Comparison of ENCODE assay signal across 9 cellular contexts in the genomic region with DNA sequence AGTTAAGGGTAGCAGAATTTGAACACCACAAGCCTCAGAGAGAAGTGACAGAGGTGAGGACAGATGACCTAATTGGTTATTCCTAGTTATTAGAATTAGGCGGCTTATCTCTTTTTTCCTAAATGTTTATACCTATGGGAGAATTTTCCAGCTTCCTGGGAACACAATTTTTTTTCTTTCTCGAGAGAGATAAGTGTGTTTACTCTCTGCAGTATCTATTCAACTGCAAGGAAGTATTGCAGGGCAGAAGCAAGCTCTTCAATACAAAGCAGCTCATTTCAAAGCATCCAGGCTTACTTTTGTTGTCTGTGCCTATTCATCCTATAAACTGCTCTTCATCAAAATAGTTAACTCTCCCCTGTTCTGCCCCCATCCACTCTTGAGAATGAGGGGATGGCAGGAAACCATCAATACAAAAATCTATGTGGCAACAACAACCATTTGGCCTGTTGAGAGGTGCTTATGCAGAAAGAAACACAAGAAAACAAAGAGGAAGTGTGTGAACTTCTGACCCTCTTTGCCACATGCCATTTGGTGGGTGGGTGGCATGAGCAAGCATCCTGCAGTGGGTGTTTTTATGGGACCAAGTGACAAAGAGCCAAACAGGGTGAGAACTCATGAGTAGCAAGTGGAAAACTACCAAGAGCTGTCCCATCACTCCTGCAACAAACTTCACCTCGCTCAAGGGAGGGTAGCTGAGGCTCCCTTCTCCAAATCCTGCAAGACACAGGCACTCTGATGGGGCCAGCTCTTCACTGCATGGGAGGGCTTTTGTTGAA. TPM values are rescaled to one million over a fixed set of nuclear protein-coding genes. Genes with fewer than 3 reads are reported as not detected.
DNase-seq lines count a peak whose midpoint lies in the region; ATAC-seq and TF ChIP-seq lines count a peak whose summit lies in the region.
"Had no signal": no experiment of that assay in that cellular context is flagged by ENCODE, and none has a peak within 500 bp of the region (broad histone marks: within the 10 kb centered on the region; RNA-seq: fewer than 3 reads in every experiment).

No MANE protein-coding gene starts in this region.

- H3K36me3 ChIP-seq in HCT116 (ENCODE audit: control insufficient read depth in 1 of 2, insufficient read depth in 2 of 2, low read length in 2 of 2) (no peaks in the 10 kb centered on the region), OCI-LY3 (replicated peaks; ENCODE audit: low read depth, low read length) (peaks cover 8% of the 10 kb centered on the region)
- H3K36me3 ChIP-seq: adrenal gland had no signal

- no peak overlapping the region for H3K27ac ChIP-seq in HCT116 (ENCODE audit: low read depth, low read length)
- H3K27ac ChIP-seq in OCI-LY3 (ENCODE audit: low read length): 0 out of 2 replicates have a peak overlapping the region, but pooled peaks have one; percentile 12
- H3K27ac ChIP-seq: adrenal gland had no signal

- no peaks in the 10 kb centered on the region for H4K20me1 ChIP-seq in HCT116 (ENCODE audit: insufficient read depth)
- H4K20me1 ChIP-seq in OCI-LY3 (ENCODE audit: insufficient read depth, low read length): no peaks in the 10 kb centered on the region

- POLR2A ChIA-PET in HCT116 (lab: Charles Lee): no interaction called here

- H2AFZ ChIP-seq in HCT116 (ENCODE audit: low read depth, low read length, poor library complexity, severe bottlenecking) (peak overlapping the region; percentile 28), OCI-LY3 (ENCODE audit: low read depth, low read length) (no peak overlapping the region)

- no peak for TF ChIP-seq RAD21 in HCT116 (IDR thresholded peaks at IDR 0.05; ENCODE audit: low read depth)

- intact Hi-C loops in HCT116 (cut with micrococcal nuclease): no loop called here
- intact Hi-C loops in lower leg skin (cut with DNase I; ENCODE audit: low total_unique reads): no loop called here

- DNase-seq in HCT116 (ENCODE audit: low read depth, low spot score) (no peak), hippocampal formation (lab: John Stamatoyannopoulos, UW) (no peak), lower leg skin (ENCODE audit: low spot score in 2 of 2) (no peak), AG08396 (ENCODE audit: low spot score) (no peak)
- no peak for DNase-seq in activated naive CD4-positive, alpha-beta T cell treated with anti-CD3 and anti-CD28 coated beads, Interleukin-2, amount 50 U/mL, for 72 hours (ENCODE audit: low spot score in 2 of 2)
- DNase-seq in stimulated activated CD4-positive, alpha-beta T cell treated with anti-CD3 and anti-CD28 coated beads, Interleukin-4, amount 100 ng/mL, for 1 hour: peak; percentile 38

- H3K9me3 Mint-ChIP-seq in activated naive CD4-positive, alpha-beta T cell treated with anti-CD3 and anti-CD28 coated beads, Interleukin-2, amount 50 U/mL, for 72 hours: peaks cover 0 to 7% of the 10 kb centered on the region in 2 donors

- TF ChIP-seq CTCF in HCT116 (IDR thresholded peaks at IDR 0.05 in 2 of 3, conservative IDR thresholded peaks at IDR 0.05 in 1 of 3; ENCODE audit: borderline replicate concordance in 1 of 3, insufficient read depth in 1 of 3, low read depth in 2 of 3, low read length in 2 of 3) (no peak), OCI-LY3 (IDR thresholded peaks at IDR 0.05; ENCODE audit: low read depth, low read length) (no peak), lower leg skin (IDR thresholded peaks at IDR 0.05) (no peak)

- H3K9ac ChIP-seq in HCT116 (ENCODE audit: low read length) (no peak overlapping the region), OCI-LY3 (ENCODE audit: low read length) (no peak overlapping the region)

- H3K4me2 ChIP-seq in HCT116 (ENCODE audit: low read length): peak overlapping the region; percentile 48
- peak overlapping the region; percentile 35 for H3K4me2 ChIP-seq in OCI-LY3 (ENCODE audit: low read length)

- ATAC-seq in HCT116 (no peak), HG02588 (IDR thresholded peaks at IDR 0.05; ENCODE audit: unreplicated experiment) (no peak)
- ATAC-seq in activated naive CD4-positive, alpha-beta T cell treated with anti-CD3 and anti-CD28 coated beads, Interleukin-2, amount 50 U/mL, for 72 hours: peak; percentile 66 to 82

- H3K9me3 ChIP-seq in HCT116 (ENCODE audit: control insufficient read depth in 1 of 2, insufficient read depth in 1 of 2, low read depth in 1 of 2, low read length in 2 of 2): peaks cover 0 to 7% of the 10 kb centered on the region in 2 experiments; a peak in 1 of 4 replicates
- peaks cover 11% of the 10 kb centered on the region for H3K9me3 ChIP-seq in OCI-LY3 (ENCODE audit: insufficient read depth, low read length)
- H3K9me3 ChIP-seq: adrenal gland had no signal

- no peaks in the 10 kb centered on the region for H3K9me2 ChIP-seq in HCT116 (ENCODE audit: insufficient read depth)

- RAD21 ChIA-PET in HCT116 (lab: Charles Lee; ENCODE audit: low non-redundant PET in 1 of 2, low total read pairs in 2 of 2, uncharacterized antibody in 2 of 2, unreplicated experiment in 2 of 2): no interaction called here

- H3K27ac Mint-ChIP-seq in activated naive CD4-positive, alpha-beta T cell treated with anti-CD3 and anti-CD28 coated beads, Interleukin-2, amount 50 U/mL, for 72 hours: no peak overlapping the region

- H3K79me2 ChIP-seq in HCT116 (ENCODE audit: insufficient read depth, low read length) (no peaks in the 10 kb centered on the region), OCI-LY3 (ENCODE audit: low read length) (no peaks in the 10 kb centered on the region)

- TF ChIP-seq POLR2A in HCT116 (IDR thresholded peaks at IDR 0.05; ENCODE audit: borderline replicate concordance, extremely low read depth, insufficient read depth, insufficient read length) (no peak), lower leg skin (IDR thresholded peaks at IDR 0.05) (no peak)

- 79% methylated on average over 3 of the region's 3 CpGs for WGBS in lower leg skin, 2 donors

- no peak overlapping the region for H3K4me3 ChIP-seq in HCT116 (replicated peaks in 1 of 2; ENCODE audit: low read depth in 1 of 2, low read length in 2 of 2)
- no peak overlapping the region; the same call in 1 of the 2 replicates for H3K4me3 ChIP-seq in OCI-LY3 (ENCODE audit: low read length)
- no peak overlapping the region for H3K4me3 ChIP-seq in lower leg skin (ENCODE audit: low read depth, poor library complexity, severe bottlenecking)
- H3K4me3 ChIP-seq: adrenal gland had no signal

- no TSS peak for BruUV-seq in HCT116 (replicated peaks; lab: Mats Ljungman, UMichigan)

- H3K36me3 Mint-ChIP-seq in activated naive CD4-positive, alpha-beta T cell treated with anti-CD3 and anti-CD28 coated beads, Interleukin-2, amount 50 U/mL, for 72 hours: peaks cover 1 to 13% of the 10 kb centered on the region in 2 donors

- CTCF ChIA-PET in HCT116 (lab: Charles Lee): no interaction called here

- H3K27me3 ChIP-seq in HCT116 (ENCODE audit: insufficient read depth, low read length): no peaks in the 10 kb centered on the region
- no peaks in the 10 kb centered on the region for H3K27me3 ChIP-seq in OCI-LY3 (ENCODE audit: low read depth, low read length)
- H3K27me3 ChIP-seq: adrenal gland had no signal

- H3K4me1 ChIP-seq in HCT116 (ENCODE audit: control insufficient read depth in 1 of 2, insufficient read depth in 2 of 2, low read length in 2 of 2) (peaks cover 11 to 15% of the 10 kb centered on the region in 2 experiments), OCI-LY3 (ENCODE audit: low read length) (peaks cover 61% of the 10 kb centered on the region)

TF ChIP-seq in HCT116, 20 proteins besides CTCF, POLR2A, EP300 and RAD21:
- TF ChIP-seq EZH2 (IDR thresholded peaks at IDR 0.05) (no peak), SRF (IDR thresholded peaks at IDR 0.05; ENCODE audit: low read depth) (no peak), SIN3A (IDR thresholded peaks at IDR 0.05; ENCODE audit: low read depth) (no peak), EGR1 (IDR thresholded peaks at IDR 0.05; ENCODE audit: low read depth) (0 out of 2 replicates have a peak, but pooled peaks have one; percentile 19), FOSL1 (IDR thresholded peaks at IDR 0.05; ENCODE audit: low read depth) (no peak), JUND (IDR thresholded peaks at IDR 0.05) (no peak)
- TF ChIP-seq, protein P1, sequence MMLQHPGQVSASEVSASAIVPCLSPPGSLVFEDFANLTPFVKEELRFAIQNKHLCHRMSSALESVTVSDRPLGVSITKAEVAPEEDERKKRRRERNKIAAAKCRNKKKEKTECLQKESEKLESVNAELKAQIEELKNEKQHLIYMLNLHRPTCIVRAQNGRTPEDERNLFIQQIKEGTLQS (IDR thresholded peaks at IDR 0.05): no peak
- TF ChIP-seq, protein P2, sequence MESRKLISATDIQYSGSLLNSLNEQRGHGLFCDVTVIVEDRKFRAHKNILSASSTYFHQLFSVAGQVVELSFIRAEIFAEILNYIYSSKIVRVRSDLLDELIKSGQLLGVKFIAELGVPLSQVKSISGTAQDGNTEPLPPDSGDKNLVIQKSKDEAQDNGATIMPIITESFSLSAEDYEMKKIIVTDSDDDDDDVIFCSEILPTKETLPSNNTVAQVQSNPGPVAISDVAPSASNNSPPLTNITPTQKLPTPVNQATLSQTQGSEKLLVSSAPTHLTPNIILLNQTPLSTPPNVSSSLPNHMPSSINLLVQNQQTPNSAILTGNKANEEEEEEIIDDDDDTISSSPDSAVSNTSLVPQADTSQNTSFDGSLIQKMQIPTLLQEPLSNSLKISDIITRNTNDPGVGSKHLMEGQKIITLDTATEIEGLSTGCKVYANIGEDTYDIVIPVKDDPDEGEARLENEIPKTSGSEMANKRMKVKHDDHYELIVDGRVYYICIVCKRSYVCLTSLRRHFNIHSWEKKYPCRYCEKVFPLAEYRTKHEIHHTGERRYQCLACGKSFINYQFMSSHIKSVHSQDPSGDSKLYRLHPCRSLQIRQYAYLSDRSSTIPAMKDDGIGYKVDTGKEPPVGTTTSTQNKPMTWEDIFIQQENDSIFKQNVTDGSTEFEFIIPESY (IDR thresholded peaks at IDR 0.05; ENCODE audit: extremely low read depth, insufficient replicate concordance, low read length): no peak

RNA-seq across cellular contexts. Expression of a gene that starts 50.6 kb away (rescaled TPM):
- total RNA-seq in HCT116 (2021; ENCODE audit: unreplicated experiment) (55.1 TPM), lower leg skin (10 to 100 TPM; 23.9 to 65.8 (median 31.6) TPM)
- polyA plus RNA-seq in HCT116 (2012): 28.6 and 42.9 TPM in 2 replicates
- 100 to 1,000 TPM; 114 to 146 TPM for total RNA-seq in activated naive CD4-positive, alpha-beta T cell treated with anti-CD3 and anti-CD28 coated beads, Interleukin-2, amount 50 U/mL, for 72 hours

RNA-seq across cellular contexts. Expression of a gene that starts 50.6 kb away (rescaled TPM):
- 11.8 TPM for total RNA-seq in HCT116 (2021; ENCODE audit: unreplicated experiment)
- 2.3 and 2.8 TPM in 2 replicates for polyA plus RNA-seq in HCT116 (2012)
- 10 to 100 TPM; 35.8 to 77.1 TPM for total RNA-seq in activated naive CD4-positive, alpha-beta T cell treated with anti-CD3 and anti-CD28 coated beads, Interleukin-2, amount 50 U/mL, for 72 hours
- 10 to 100 TPM; 12.8 to 33.3 (median 28.6) TPM for total RNA-seq in lower leg skin

Comparison
In these comparisons a context has a peak if more than half of its experiments do, and no peak if none do; other contexts are left out.
1. ATAC-seq: peak in activated naive CD4-positive, alpha-beta T cell treated with anti-CD3 and anti-CD28 coated beads, Interleukin-2, amount 50 U/mL, for 72 hours (2 of 2); none in HCT116 (single experiment) and HG02588 (single experiment).